Comparison of ENCODE assay signal across 1 cellular context in the genomic region with DNA sequence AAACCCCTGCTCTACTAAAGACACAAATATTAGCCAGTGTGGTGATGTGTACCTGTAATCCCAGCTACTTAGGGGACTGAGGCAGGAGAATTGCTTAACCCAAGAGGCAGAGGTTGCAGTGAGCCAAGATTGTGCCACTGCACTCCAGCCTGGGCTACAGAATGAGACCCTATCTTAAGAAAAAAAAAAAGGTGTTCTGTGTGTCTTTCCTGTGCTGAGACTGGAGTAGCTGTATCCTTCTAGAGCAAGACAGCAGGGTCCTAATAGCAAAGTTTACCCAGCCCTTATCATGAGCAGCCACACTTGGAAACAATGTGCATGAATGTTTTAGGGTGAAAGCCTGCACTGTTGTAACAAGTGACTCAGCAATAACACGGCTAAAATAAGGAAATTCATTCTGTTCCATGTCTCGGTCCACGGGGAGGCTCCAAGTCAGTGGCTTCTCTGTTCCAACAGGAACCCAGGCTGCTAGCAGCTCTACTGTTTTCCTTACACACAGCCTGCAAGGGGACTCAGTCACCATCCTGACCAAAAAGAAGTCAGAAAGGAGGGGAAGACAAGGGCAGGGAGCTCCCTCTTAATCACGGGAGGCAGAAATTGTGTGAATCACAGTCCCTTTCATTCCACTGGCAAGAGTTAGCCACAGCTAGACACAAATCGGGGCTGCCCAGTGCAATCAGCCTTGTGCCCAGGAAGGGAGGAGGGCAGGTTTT.
TF ChIP-seq lines count a peak whose summit lies in the region.

No MANE protein-coding gene starts in this region.

TF ChIP-seq in K562, 482 proteins besides CTCF, POLR2A, EP300 and RAD21 (continued from another document and continues in another):
- TF ChIP-seq, protein P1, sequence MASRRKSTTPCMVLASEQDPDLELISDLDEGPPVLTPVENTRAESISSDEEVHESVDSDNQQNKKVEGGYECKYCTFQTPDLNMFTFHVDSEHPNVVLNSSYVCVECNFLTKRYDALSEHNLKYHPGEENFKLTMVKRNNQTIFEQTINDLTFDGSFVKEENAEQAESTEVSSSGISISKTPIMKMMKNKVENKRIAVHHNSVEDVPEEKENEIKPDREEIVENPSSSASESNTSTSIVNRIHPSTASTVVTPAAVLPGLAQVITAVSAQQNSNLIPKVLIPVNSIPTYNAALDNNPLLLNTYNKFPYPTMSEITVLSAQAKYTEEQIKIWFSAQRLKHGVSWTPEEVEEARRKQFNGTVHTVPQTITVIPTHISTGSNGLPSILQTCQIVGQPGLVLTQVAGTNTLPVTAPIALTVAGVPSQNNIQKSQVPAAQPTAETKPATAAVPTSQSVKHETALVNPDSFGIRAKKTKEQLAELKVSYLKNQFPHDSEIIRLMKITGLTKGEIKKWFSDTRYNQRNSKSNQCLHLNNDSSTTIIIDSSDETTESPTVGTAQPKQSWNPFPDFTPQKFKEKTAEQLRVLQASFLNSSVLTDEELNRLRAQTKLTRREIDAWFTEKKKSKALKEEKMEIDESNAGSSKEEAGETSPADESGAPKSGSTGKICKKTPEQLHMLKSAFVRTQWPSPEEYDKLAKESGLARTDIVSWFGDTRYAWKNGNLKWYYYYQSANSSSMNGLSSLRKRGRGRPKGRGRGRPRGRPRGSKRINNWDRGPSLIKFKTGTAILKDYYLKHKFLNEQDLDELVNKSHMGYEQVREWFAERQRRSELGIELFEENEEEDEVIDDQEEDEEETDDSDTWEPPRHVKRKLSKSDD (conservative IDR thresholded peaks at IDR 0.05; ENCODE audit: low read length): no peak
- TF ChIP-seq SOX6 (IDR thresholded peaks at IDR 0.05) (peak; percentile 99), ZNF311 (CRISPR knock-in tag; IDR thresholded peaks at IDR 0.05) (no peak), NFIC (IDR thresholded peaks at IDR 0.05) (peak; percentile 78), ETV6 (IDR thresholded peaks at IDR 0.05; ENCODE audit: borderline replicate concordance in 1 of 2, low read depth in 2 of 2, low read length in 1 of 2) (no peak), ETV6 (CRISPR knock-in tag; IDR thresholded peaks at IDR 0.05; ENCODE audit: borderline replicate concordance) (no peak), ZNF384 (IDR thresholded peaks at IDR 0.05; ENCODE audit: low read depth, low read length) (peak; percentile 89), KLF10 (CRISPR knock-in tag; IDR thresholded peaks at IDR 0.05) (no peak), KLF13 (tag; IDR thresholded peaks at IDR 0.05; ENCODE audit: borderline replicate concordance, low read depth) (no peak), ZNF589 (CRISPR knock-in tag; IDR thresholded peaks at IDR 0.05; ENCODE audit: low read depth) (no peak), STAT5B (CRISPR knock-in tag; IDR thresholded peaks at IDR 0.05) (no peak), KAT7 (CRISPR knock-in tag; IDR thresholded peaks at IDR 0.05; ENCODE audit: borderline replicate concordance) (no peak), GATAD2A (IDR thresholded peaks at IDR 0.05) (no peak), RBBP5 (IDR thresholded peaks at IDR 0.05; ENCODE audit: borderline replicate concordance, insufficient read depth, low read length, poor library complexity, severe bottlenecking) (peak; percentile 56), SNRNP70 (optimal IDR thresholded peaks at IDR 0.05; ENCODE audit: low read depth, low read length) (no peak), SAFB (IDR thresholded peaks at IDR 0.05; ENCODE audit: borderline replicate concordance, low read depth, low read length) (no peak), HMG20A (CRISPR knock-in tag; conservative IDR thresholded peaks at IDR 0.05) (no peak), PTRF (tag; IDR thresholded peaks at IDR 0.05) (no peak)
- TF ChIP-seq, protein P2, sequence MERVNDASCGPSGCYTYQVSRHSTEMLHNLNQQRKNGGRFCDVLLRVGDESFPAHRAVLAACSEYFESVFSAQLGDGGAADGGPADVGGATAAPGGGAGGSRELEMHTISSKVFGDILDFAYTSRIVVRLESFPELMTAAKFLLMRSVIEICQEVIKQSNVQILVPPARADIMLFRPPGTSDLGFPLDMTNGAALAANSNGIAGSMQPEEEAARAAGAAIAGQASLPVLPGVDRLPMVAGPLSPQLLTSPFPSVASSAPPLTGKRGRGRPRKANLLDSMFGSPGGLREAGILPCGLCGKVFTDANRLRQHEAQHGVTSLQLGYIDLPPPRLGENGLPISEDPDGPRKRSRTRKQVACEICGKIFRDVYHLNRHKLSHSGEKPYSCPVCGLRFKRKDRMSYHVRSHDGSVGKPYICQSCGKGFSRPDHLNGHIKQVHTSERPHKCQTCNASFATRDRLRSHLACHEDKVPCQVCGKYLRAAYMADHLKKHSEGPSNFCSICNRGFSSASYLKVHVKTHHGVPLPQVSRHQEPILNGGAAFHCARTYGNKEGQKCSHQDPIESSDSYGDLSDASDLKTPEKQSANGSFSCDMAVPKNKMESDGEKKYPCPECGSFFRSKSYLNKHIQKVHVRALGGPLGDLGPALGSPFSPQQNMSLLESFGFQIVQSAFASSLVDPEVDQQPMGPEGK (CRISPR knock-in tag; IDR thresholded peaks at IDR 0.05; ENCODE audit: borderline replicate concordance): no peak
- TF ChIP-seq, protein P3, sequence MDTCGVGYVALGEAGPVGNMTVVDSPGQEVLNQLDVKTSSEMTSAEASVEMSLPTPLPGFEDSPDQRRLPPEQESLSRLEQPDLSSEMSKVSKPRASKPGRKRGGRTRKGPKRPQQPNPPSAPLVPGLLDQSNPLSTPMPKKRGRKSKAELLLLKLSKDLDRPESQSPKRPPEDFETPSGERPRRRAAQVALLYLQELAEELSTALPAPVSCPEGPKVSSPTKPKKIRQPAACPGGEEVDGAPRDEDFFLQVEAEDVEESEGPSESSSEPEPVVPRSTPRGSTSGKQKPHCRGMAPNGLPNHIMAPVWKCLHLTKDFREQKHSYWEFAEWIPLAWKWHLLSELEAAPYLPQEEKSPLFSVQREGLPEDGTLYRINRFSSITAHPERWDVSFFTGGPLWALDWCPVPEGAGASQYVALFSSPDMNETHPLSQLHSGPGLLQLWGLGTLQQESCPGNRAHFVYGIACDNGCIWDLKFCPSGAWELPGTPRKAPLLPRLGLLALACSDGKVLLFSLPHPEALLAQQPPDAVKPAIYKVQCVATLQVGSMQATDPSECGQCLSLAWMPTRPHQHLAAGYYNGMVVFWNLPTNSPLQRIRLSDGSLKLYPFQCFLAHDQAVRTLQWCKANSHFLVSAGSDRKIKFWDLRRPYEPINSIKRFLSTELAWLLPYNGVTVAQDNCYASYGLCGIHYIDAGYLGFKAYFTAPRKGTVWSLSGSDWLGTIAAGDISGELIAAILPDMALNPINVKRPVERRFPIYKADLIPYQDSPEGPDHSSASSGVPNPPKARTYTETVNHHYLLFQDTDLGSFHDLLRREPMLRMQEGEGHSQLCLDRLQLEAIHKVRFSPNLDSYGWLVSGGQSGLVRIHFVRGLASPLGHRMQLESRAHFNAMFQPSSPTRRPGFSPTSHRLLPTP (IDR thresholded peaks at IDR 0.05; ENCODE audit: borderline replicate concordance, extremely low read depth, insufficient read length): no peak
- TF ChIP-seq, protein P4, sequence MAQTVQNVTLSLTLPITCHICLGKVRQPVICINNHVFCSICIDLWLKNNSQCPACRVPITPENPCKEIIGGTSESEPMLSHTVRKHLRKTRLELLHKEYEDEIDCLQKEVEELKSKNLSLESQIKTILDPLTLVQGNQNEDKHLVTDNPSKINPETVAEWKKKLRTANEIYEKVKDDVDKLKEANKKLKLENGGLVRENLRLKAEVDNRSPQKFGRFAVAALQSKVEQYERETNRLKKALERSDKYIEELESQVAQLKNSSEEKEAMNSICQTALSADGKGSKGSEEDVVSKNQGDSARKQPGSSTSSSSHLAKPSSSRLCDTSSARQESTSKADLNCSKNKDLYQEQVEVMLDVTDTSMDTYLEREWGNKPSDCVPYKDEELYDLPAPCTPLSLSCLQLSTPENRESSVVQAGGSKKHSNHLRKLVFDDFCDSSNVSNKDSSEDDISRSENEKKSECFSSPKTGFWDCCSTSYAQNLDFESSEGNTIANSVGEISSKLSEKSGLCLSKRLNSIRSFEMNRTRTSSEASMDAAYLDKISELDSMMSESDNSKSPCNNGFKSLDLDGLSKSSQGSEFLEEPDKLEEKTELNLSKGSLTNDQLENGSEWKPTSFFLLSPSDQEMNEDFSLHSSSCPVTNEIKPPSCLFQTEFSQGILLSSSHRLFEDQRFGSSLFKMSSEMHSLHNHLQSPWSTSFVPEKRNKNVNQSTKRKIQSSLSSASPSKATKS (CRISPR knock-in tag; IDR thresholded peaks at IDR 0.05): no peak
- TF ChIP-seq, protein P5, sequence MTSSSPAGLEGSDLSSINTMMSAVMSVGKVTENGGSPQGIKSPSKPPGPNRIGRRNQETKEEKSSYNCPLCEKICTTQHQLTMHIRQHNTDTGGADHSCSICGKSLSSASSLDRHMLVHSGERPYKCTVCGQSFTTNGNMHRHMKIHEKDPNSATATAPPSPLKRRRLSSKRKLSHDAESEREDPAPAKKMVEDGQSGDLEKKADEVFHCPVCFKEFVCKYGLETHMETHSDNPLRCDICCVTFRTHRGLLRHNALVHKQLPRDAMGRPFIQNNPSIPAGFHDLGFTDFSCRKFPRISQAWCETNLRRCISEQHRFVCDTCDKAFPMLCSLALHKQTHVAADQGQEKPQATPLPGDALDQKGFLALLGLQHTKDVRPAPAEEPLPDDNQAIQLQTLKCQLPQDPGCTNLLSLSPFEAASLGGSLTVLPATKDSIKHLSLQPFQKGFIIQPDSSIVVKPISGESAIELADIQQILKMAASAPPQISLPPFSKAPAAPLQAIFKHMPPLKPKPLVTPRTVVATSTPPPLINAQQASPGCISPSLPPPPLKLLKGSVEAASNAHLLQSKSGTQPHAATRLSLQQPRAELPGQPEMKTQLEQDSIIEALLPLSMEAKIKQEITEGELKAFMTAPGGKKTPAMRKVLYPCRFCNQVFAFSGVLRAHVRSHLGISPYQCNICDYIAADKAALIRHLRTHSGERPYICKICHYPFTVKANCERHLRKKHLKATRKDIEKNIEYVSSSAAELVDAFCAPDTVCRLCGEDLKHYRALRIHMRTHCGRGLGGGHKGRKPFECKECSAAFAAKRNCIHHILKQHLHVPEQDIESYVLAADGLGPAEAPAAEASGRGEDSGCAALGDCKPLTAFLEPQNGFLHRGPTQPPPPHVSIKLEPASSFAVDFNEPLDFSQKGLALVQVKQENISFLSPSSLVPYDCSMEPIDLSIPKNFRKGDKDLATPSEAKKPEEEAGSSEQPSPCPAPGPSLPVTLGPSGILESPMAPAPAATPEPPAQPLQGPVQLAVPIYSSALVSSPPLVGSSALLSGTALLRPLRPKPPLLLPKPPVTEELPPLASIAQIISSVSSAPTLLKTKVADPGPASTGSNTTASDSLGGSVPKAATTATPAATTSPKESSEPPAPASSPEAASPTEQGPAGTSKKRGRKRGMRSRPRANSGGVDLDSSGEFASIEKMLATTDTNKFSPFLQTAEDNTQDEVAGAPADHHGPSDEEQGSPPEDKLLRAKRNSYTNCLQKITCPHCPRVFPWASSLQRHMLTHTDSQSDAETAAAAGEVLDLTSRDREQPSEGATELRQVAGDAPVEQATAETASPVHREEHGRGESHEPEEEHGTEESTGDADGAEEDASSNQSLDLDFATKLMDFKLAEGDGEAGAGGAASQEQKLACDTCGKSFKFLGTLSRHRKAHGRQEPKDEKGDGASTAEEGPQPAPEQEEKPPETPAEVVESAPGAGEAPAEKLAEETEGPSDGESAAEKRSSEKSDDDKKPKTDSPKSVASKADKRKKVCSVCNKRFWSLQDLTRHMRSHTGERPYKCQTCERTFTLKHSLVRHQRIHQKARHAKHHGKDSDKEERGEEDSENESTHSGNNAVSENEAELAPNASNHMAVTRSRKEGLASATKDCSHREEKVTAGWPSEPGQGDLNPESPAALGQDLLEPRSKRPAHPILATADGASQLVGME (CRISPR knock-in tag; IDR thresholded peaks at IDR 0.05): no peak
- TF ChIP-seq, protein P6, sequence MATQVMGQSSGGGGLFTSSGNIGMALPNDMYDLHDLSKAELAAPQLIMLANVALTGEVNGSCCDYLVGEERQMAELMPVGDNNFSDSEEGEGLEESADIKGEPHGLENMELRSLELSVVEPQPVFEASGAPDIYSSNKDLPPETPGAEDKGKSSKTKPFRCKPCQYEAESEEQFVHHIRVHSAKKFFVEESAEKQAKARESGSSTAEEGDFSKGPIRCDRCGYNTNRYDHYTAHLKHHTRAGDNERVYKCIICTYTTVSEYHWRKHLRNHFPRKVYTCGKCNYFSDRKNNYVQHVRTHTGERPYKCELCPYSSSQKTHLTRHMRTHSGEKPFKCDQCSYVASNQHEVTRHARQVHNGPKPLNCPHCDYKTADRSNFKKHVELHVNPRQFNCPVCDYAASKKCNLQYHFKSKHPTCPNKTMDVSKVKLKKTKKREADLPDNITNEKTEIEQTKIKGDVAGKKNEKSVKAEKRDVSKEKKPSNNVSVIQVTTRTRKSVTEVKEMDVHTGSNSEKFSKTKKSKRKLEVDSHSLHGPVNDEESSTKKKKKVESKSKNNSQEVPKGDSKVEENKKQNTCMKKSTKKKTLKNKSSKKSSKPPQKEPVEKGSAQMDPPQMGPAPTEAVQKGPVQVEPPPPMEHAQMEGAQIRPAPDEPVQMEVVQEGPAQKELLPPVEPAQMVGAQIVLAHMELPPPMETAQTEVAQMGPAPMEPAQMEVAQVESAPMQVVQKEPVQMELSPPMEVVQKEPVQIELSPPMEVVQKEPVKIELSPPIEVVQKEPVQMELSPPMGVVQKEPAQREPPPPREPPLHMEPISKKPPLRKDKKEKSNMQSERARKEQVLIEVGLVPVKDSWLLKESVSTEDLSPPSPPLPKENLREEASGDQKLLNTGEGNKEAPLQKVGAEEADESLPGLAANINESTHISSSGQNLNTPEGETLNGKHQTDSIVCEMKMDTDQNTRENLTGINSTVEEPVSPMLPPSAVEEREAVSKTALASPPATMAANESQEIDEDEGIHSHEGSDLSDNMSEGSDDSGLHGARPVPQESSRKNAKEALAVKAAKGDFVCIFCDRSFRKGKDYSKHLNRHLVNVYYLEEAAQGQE (CRISPR knock-in tag; IDR thresholded peaks at IDR 0.05; ENCODE audit: low read depth): no peak
- TF ChIP-seq, protein P7, sequence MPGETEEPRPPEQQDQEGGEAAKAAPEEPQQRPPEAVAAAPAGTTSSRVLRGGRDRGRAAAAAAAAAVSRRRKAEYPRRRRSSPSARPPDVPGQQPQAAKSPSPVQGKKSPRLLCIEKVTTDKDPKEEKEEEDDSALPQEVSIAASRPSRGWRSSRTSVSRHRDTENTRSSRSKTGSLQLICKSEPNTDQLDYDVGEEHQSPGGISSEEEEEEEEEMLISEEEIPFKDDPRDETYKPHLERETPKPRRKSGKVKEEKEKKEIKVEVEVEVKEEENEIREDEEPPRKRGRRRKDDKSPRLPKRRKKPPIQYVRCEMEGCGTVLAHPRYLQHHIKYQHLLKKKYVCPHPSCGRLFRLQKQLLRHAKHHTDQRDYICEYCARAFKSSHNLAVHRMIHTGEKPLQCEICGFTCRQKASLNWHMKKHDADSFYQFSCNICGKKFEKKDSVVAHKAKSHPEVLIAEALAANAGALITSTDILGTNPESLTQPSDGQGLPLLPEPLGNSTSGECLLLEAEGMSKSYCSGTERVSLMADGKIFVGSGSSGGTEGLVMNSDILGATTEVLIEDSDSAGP (CRISPR knock-in tag; IDR thresholded peaks at IDR 0.05): no peak
- TF ChIP-seq, protein P8, sequence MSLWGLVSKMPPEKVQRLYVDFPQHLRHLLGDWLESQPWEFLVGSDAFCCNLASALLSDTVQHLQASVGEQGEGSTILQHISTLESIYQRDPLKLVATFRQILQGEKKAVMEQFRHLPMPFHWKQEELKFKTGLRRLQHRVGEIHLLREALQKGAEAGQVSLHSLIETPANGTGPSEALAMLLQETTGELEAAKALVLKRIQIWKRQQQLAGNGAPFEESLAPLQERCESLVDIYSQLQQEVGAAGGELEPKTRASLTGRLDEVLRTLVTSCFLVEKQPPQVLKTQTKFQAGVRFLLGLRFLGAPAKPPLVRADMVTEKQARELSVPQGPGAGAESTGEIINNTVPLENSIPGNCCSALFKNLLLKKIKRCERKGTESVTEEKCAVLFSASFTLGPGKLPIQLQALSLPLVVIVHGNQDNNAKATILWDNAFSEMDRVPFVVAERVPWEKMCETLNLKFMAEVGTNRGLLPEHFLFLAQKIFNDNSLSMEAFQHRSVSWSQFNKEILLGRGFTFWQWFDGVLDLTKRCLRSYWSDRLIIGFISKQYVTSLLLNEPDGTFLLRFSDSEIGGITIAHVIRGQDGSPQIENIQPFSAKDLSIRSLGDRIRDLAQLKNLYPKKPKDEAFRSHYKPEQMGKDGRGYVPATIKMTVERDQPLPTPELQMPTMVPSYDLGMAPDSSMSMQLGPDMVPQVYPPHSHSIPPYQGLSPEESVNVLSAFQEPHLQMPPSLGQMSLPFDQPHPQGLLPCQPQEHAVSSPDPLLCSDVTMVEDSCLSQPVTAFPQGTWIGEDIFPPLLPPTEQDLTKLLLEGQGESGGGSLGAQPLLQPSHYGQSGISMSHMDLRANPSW (CRISPR knock-in tag; IDR thresholded peaks at IDR 0.05): no peak
